Comparison of ENCODE assay signal across 1 cellular context in the genomic region with DNA sequence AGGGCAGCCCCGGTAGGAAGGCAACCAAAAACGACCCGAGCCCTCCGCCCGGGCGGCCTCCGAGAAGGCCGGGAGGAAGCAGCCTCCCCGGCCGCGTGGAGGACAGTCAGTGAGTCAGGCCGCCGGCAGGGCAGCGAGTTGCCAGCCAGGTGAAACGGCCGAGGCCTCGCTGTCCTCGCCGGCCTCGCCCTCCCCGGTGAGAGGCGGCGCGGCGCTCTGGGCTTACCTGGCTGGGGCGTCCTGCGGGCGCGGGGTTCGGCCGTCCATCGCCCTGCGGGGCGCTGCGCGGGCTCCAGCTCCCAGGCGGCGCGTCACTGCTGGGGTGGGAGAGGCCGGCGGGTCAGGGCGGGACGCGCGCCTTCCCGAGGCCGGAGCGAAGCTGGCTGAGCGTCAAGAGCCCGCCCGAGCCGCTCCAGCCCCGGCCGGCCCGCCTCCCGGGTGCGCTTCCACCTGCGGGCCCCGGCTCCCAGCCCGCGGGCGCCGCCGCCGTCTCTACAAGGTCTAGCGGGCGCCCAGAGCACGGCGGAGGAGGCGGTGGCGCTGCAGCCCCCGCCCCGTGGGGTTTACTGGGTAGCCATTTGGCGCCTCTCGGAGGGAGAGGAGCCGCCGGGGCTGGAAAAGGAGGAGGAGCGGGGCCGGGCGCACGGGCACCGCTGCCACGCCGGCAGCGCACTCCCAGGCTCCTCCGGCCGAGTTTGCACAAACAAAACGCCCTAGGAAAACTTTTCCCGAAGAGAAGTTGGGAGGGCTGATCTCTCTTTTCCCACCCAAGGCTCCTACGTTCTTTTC.
A peak's percentile ranks its signal among the peaks of the same experiment; 100 is the strongest.
TF ChIP-seq lines count a peak whose summit lies in the region.

No MANE protein-coding gene starts in this region.

TF ChIP-seq in HepG2, 621 proteins besides CTCF, POLR2A, EP300 and RAD21 (continued from another document and continues in another):
- TF ChIP-seq ZBTB25 (CRISPR knock-in tag; IDR thresholded peaks at IDR 0.05) (0 out of 2 replicates have a peak, but pooled peaks have one; percentile 8), ARNT2 (CRISPR knock-in tag; IDR thresholded peaks at IDR 0.05; ENCODE audit: low read depth) (peak; percentile 37; the same call in 1 of the 2 replicates), NFYB (CRISPR knock-in tag; IDR thresholded peaks at IDR 0.05) (no peak), ZNF768 (CRISPR knock-in tag; IDR thresholded peaks at IDR 0.05) (peak; percentile 44), ZFP41 (CRISPR knock-in tag; IDR thresholded peaks at IDR 0.05; ENCODE audit: borderline replicate concordance) (no peak), MLLT10 (CRISPR knock-in tag; IDR thresholded peaks at IDR 0.05) (0 out of 2 replicates have a peak, but pooled peaks have one; percentile 16), NR2F6 (IDR thresholded peaks at IDR 0.05) (no peak), NR2F6 (CRISPR knock-in tag; IDR thresholded peaks at IDR 0.05) (0 out of 2 replicates have a peak, but pooled peaks have one; percentile 20), RARA (CRISPR knock-in tag; IDR thresholded peaks at IDR 0.05) (no peak), KMT2B (CRISPR knock-in tag; IDR thresholded peaks at IDR 0.05) (no peak; the same call in 1 of the 2 replicates), MIXL1 (CRISPR knock-in tag; IDR thresholded peaks at IDR 0.05) (no peak), SOX5 (CRISPR knock-in tag; IDR thresholded peaks at IDR 0.05; ENCODE audit: borderline replicate concordance) (no peak; the same call in 1 of the 2 replicates), SCMH1 (CRISPR knock-in tag; IDR thresholded peaks at IDR 0.05; ENCODE audit: borderline replicate concordance) (no peak), PCBP2 (optimal IDR thresholded peaks at IDR 0.05; ENCODE audit: low read depth, low read length, poor library complexity, severe bottlenecking) (no peak), TGIF2 (CRISPR knock-in tag; IDR thresholded peaks at IDR 0.05) (no peak), HOXA3 (CRISPR knock-in tag; IDR thresholded peaks at IDR 0.05) (peak; percentile 36), ZNF296 (CRISPR knock-in tag; conservative IDR thresholded peaks at IDR 0.05) (no peak), ZNF570 (CRISPR knock-in tag; IDR thresholded peaks at IDR 0.05; ENCODE audit: borderline replicate concordance) (no peak), MTA1 (CRISPR knock-in tag; IDR thresholded peaks at IDR 0.05; ENCODE audit: borderline replicate concordance) (no peak), AGO1 (IDR thresholded peaks at IDR 0.05; ENCODE audit: low read depth, low read length, poor library complexity, severe bottlenecking) (peak; percentile 54), ZBTB21 (CRISPR knock-in tag; IDR thresholded peaks at IDR 0.05) (no peak), ZNF569 (CRISPR knock-in tag; IDR thresholded peaks at IDR 0.05; ENCODE audit: borderline replicate concordance) (0 out of 2 replicates have a peak, but pooled peaks have one; percentile 22), HNRNPL (IDR thresholded peaks at IDR 0.05; ENCODE audit: low read depth, low read length) (peak; percentile 63; the same call in 1 of the 2 replicates), ZNF30 (CRISPR knock-in tag; IDR thresholded peaks at IDR 0.05) (no peak), ZNF260 (CRISPR knock-in tag; IDR thresholded peaks at IDR 0.05; ENCODE audit: borderline replicate concordance, low read depth) (no peak), ZNF326 (CRISPR knock-in tag; IDR thresholded peaks at IDR 0.05; ENCODE audit: borderline replicate concordance) (no peak), ZGPAT (CRISPR knock-in tag; IDR thresholded peaks at IDR 0.05) (no peak; the same call in 1 of the 2 replicates), SP140L (CRISPR knock-in tag; IDR thresholded peaks at IDR 0.05; ENCODE audit: borderline replicate concordance) (no peak), ATF7-NPFF (CRISPR knock-in tag; IDR thresholded peaks at IDR 0.05; ENCODE audit: low read depth) (peak; percentile 76; the same call in 1 of the 2 replicates)
- TF ChIP-seq, protein P1, sequence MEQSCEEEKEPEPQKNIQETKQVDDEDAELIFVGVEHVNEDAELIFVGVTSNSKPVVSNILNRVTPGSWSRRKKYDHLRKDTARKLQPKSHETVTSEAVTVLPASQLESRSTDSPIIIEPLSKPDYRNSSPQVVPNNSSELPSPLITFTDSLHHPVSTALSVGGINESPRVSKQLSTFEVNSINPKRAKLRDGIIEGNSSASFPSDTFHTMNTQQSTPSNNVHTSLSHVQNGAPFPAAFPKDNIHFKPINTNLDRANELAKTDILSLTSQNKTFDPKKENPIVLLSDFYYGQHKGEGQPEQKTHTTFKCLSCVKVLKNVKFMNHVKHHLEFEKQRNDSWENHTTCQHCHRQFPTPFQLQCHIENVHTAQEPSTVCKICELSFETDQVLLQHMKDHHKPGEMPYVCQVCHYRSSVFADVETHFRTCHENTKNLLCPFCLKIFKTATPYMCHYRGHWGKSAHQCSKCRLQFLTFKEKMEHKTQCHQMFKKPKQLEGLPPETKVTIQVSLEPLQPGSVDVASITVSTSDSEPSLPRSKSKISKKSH (CRISPR knock-in tag; IDR thresholded peaks at IDR 0.05; ENCODE audit: borderline replicate concordance) = no peak
- TF ChIP-seq, protein P2, sequence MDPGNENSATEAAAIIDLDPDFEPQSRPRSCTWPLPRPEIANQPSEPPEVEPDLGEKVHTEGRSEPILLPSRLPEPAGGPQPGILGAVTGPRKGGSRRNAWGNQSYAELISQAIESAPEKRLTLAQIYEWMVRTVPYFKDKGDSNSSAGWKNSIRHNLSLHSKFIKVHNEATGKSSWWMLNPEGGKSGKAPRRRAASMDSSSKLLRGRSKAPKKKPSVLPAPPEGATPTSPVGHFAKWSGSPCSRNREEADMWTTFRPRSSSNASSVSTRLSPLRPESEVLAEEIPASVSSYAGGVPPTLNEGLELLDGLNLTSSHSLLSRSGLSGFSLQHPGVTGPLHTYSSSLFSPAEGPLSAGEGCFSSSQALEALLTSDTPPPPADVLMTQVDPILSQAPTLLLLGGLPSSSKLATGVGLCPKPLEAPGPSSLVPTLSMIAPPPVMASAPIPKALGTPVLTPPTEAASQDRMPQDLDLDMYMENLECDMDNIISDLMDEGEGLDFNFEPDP (CRISPR knock-in tag; conservative IDR thresholded peaks at IDR 0.05) = 0 out of 2 replicates have a peak, but pooled peaks have one; percentile 12
- TF ChIP-seq, protein P3, sequence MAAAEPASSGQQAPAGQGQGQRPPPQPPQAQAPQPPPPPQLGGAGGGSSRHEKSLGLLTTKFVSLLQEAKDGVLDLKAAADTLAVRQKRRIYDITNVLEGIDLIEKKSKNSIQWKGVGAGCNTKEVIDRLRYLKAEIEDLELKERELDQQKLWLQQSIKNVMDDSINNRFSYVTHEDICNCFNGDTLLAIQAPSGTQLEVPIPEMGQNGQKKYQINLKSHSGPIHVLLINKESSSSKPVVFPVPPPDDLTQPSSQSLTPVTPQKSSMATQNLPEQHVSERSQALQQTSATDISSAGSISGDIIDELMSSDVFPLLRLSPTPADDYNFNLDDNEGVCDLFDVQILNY (CRISPR knock-in tag; conservative IDR thresholded peaks at IDR 0.05) = no peak
- TF ChIP-seq, protein P4, sequence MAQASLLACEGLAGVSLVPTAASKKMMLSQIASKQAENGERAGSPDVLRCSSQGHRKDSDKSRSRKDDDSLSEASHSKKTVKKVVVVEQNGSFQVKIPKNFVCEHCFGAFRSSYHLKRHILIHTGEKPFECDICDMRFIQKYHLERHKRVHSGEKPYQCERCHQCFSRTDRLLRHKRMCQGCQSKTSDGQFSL (CRISPR knock-in tag; IDR thresholded peaks at IDR 0.05) = 0 out of 2 replicates have a peak, but pooled peaks have one; percentile 15
- TF ChIP-seq, protein P5, sequence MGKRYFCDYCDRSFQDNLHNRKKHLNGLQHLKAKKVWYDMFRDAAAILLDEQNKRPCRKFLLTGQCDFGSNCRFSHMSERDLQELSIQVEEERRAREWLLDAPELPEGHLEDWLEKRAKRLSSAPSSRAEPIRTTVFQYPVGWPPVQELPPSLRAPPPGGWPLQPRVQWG (CRISPR knock-in tag; IDR thresholded peaks at IDR 0.05; ENCODE audit: borderline replicate concordance, low read depth) = no peak
- TF ChIP-seq, protein P6, sequence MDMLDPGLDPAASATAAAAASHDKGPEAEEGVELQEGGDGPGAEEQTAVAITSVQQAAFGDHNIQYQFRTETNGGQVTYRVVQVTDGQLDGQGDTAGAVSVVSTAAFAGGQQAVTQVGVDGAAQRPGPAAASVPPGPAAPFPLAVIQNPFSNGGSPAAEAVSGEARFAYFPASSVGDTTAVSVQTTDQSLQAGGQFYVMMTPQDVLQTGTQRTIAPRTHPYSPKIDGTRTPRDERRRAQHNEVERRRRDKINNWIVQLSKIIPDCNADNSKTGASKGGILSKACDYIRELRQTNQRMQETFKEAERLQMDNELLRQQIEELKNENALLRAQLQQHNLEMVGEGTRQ (IDR thresholded peaks at IDR 0.05; ENCODE audit: low read depth, low read length) = no peak
- TF ChIP-seq, protein P6 (CRISPR knock-in tag; IDR thresholded peaks at IDR 0.05; ENCODE audit: borderline replicate concordance) = no peak
- TF ChIP-seq, protein P7, sequence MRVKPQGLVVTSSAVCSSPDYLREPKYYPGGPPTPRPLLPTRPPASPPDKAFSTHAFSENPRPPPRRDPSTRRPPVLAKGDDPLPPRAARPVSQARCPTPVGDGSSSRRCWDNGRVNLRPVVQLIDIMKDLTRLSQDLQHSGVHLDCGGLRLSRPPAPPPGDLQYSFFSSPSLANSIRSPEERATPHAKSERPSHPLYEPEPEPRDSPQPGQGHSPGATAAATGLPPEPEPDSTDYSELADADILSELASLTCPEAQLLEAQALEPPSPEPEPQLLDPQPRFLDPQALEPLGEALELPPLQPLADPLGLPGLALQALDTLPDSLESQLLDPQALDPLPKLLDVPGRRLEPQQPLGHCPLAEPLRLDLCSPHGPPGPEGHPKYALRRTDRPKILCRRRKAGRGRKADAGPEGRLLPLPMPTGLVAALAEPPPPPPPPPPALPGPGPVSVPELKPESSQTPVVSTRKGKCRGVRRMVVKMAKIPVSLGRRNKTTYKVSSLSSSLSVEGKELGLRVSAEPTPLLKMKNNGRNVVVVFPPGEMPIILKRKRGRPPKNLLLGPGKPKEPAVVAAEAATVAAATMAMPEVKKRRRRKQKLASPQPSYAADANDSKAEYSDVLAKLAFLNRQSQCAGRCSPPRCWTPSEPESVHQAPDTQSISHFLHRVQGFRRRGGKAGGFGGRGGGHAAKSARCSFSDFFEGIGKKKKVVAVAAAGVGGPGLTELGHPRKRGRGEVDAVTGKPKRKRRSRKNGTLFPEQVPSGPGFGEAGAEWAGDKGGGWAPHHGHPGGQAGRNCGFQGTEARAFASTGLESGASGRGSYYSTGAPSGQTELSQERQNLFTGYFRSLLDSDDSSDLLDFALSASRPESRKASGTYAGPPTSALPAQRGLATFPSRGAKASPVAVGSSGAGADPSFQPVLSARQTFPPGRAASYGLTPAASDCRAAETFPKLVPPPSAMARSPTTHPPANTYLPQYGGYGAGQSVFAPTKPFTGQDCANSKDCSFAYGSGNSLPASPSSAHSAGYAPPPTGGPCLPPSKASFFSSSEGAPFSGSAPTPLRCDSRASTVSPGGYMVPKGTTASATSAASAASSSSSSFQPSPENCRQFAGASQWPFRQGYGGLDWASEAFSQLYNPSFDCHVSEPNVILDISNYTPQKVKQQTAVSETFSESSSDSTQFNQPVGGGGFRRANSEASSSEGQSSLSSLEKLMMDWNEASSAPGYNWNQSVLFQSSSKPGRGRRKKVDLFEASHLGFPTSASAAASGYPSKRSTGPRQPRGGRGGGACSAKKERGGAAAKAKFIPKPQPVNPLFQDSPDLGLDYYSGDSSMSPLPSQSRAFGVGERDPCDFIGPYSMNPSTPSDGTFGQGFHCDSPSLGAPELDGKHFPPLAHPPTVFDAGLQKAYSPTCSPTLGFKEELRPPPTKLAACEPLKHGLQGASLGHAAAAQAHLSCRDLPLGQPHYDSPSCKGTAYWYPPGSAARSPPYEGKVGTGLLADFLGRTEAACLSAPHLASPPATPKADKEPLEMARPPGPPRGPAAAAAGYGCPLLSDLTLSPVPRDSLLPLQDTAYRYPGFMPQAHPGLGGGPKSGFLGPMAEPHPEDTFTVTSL (CRISPR knock-in tag; IDR thresholded peaks at IDR 0.05; ENCODE audit: borderline replicate concordance) = no peak
